8 cellular contexts compared by ENCODE assay signal in the genomic region with DNA sequence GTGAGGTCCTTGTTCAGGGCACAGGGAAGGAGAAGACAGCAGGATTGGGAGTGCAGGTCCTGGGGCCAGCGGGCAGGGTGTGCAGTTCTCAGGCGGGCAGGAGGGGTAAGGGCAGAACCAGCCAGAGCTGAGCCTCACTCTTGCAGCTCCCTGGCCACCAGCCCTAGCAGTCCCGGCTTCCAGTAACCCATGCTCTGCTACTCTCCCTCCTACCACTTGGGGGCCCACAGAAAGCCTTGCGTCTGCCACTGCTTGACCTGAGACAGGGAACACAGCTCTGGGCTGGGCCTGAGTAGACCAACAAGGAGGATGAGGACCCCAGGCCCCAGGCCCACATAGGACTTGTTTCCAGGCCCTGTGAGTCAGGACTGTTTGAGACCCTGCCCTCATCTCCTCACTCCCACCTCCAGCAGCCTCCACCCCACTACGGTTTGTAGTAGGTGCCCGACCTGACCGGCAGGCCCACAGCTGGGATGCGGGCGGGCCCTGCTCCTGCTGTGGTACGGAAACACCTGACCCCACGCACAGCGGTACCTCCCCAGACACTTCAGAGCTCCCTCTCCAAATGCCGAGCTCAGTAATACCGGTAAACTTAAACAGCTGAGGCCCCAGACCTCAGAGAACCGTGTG. TPM values are rescaled to one million over a fixed set of nuclear protein-coding genes. Genes with fewer than 3 reads are reported as not detected.
DNase-seq lines count a peak whose midpoint lies in the region; ATAC-seq and TF ChIP-seq lines count a peak whose summit lies in the region.

No MANE protein-coding gene starts in this region.

- DNase-seq in AG04449 (ENCODE audit: low read depth, low spot score) (no peak), NCI-H226 (peak; percentile 37), chondrocyte (ENCODE audit: low spot score) (no peak), mesothelial cell of epicardium (ENCODE audit: low spot score in 2 of 2, unreplicated experiment in 2 of 2) (no peak), dedifferentiated amniotic fluid mesenchymal stem cell (ENCODE audit: extremely low spot score) (no peak), GM19240 (ENCODE audit: insufficient read length, low spot score) (no peak)

- CTCF ChIA-PET in AG04449 (lab: Yijun Ruan, JAX), result interaction anchor here (1.3 kb wide), 1 partner anchor 113 kb away, joined by 7 read pairs; no protein-coding TSS in a partner anchor

- TF ChIP-seq CTCF in AG04449 (IDR thresholded peaks at IDR 0.05; ENCODE audit: insufficient read depth, low read length, missing control alignments), result peak; percentile 43
- peak; percentile 79 for TF ChIP-seq CTCF in GM12874 (IDR thresholded peaks at IDR 0.05; ENCODE audit: insufficient read depth, low read depth, low read length)
- TF ChIP-seq CTCF in chondrocyte (IDR thresholded peaks at IDR 0.05), result peak; percentile 62
- TF ChIP-seq CTCF in mesothelial cell of epicardium (IDR thresholded peaks at IDR 0.05; ENCODE audit: unreplicated experiment), result peak; percentile 41

- H3K4me3 Mint-ChIP-seq in chondrocyte (ENCODE audit: unreplicated experiment) (no peak overlapping the region), mesothelial cell of epicardium (no peak overlapping the region)

- POLR2A ChIA-PET in AG04449 (lab: Yijun Ruan, JAX), result no interaction called here

- peaks cover 11% of the 10 kb centered on the region for H3K27me3 Mint-ChIP-seq in chondrocyte (ENCODE audit: low read depth)
- H3K27me3 Mint-ChIP-seq in mesothelial cell of epicardium (ENCODE audit: low read depth), result no peaks in the 10 kb centered on the region

- H3K4me1 Mint-ChIP-seq in chondrocyte (ENCODE audit: low read depth) (no peaks in the 10 kb centered on the region), mesothelial cell of epicardium (peaks cover 13% of the 10 kb centered on the region)

- no peak overlapping the region for H3K4me3 ChIP-seq in AG04449 (ENCODE audit: low read depth, low read length)

- H3K9me3 Mint-ChIP-seq in chondrocyte (ENCODE audit: low read depth) (peaks cover 3% of the 10 kb centered on the region), mesothelial cell of epicardium (no peaks in the 10 kb centered on the region)

- H3K36me3 Mint-ChIP-seq in chondrocyte (ENCODE audit: low read depth), result no peaks in the 10 kb centered on the region
- H3K36me3 Mint-ChIP-seq in mesothelial cell of epicardium, result peaks cover 9% of the 10 kb centered on the region

- no peak overlapping the region for H3K27ac Mint-ChIP-seq in chondrocyte (ENCODE audit: unreplicated experiment)
- H3K27ac Mint-ChIP-seq in mesothelial cell of epicardium, result no peak overlapping the region

- no peak for ATAC-seq in GM21423 (IDR thresholded peaks at IDR 0.05; ENCODE audit: unreplicated experiment)

RNA-seq across cellular contexts. Expression of a gene that starts 39.2 kb away (rescaled TPM):
- not detected in 3 replicates for total RNA-seq in chondrocyte
- 2.5 to 2.9 TPM (median 2.7 TPM) in 3 replicates for total RNA-seq in mesothelial cell of epicardium
